ENCODE assay signal across 1 cellular context in the genomic region with DNA sequence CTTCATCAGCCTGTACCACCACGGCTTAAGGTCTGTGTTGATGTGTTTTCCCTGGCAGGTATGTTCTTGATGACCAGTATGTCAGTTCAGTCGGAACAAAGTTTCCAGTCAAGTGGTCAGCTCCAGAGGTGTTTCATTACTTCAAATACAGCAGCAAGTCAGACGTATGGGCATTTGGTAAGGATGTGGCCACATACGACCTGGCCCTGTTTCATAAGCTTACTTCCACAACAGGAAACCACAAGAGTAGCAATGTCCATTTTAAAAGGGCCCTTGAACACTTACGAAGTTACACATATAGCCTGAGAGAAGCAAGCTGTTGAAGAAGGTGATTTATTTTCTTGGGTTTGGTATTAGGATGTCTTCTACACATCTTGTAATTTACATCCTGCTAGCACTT.
TF ChIP-seq lines count a peak whose summit lies in the region.

No MANE protein-coding gene starts in this region.

TF ChIP-seq in K562, 482 proteins besides CTCF, POLR2A, EP300 and RAD21:
- TF ChIP-seq SREBF1 (IDR thresholded peaks at IDR 0.05; ENCODE audit: borderline replicate concordance, low read depth, low read length) (no peak), ZNF57 (CRISPR knock-in tag; IDR thresholded peaks at IDR 0.05) (no peak), ZNF124 (CRISPR knock-in tag; IDR thresholded peaks at IDR 0.05) (no peak), SMAD1 (IDR thresholded peaks at IDR 0.05; ENCODE audit: low read depth, low read length, partially characterized antibody) (no peak), PCBP2 (IDR thresholded peaks at IDR 0.05; ENCODE audit: low read depth, low read length, poor library complexity, severe bottlenecking) (no peak), SAFB (IDR thresholded peaks at IDR 0.05; ENCODE audit: borderline replicate concordance, low read depth, low read length) (no peak), STAT5A (IDR thresholded peaks at IDR 0.05; ENCODE audit: borderline replicate concordance, low read length) (no peak), ZC3H11A (IDR thresholded peaks at IDR 0.05; ENCODE audit: low read depth, low read length) (no peak), ELF1 (tag; IDR thresholded peaks at IDR 0.05) (no peak), MTA3 (IDR thresholded peaks at IDR 0.05; ENCODE audit: borderline replicate concordance) (no peak), ZNF436 (CRISPR knock-in tag; IDR thresholded peaks at IDR 0.05) (no peak), KLF16 (IDR thresholded peaks at IDR 0.05) (no peak), CBX5 (IDR thresholded peaks at IDR 0.05; ENCODE audit: borderline replicate concordance, low read depth) (no peak), SMARCB1 (IDR thresholded peaks at IDR 0.05; ENCODE audit: insufficient read length, low read depth) (no peak), ZFP36 (IDR thresholded peaks at IDR 0.05; ENCODE audit: low read depth, low read length, partially characterized antibody) (no peak)
- TF ChIP-seq, protein P1, sequence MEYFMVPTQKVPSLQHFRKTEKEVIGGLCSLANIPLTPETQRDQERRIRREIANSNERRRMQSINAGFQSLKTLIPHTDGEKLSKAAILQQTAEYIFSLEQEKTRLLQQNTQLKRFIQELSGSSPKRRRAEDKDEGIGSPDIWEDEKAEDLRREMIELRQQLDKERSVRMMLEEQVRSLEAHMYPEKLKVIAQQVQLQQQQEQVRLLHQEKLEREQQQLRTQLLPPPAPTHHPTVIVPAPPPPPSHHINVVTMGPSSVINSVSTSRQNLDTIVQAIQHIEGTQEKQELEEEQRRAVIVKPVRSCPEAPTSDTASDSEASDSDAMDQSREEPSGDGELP (CRISPR knock-in tag; IDR thresholded peaks at IDR 0.05; ENCODE audit: borderline replicate concordance) = no peak
- TF ChIP-seq, protein P2, sequence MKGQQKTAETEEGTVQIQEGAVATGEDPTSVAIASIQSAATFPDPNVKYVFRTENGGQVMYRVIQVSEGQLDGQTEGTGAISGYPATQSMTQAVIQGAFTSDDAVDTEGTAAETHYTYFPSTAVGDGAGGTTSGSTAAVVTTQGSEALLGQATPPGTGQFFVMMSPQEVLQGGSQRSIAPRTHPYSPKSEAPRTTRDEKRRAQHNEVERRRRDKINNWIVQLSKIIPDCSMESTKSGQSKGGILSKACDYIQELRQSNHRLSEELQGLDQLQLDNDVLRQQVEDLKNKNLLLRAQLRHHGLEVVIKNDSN (CRISPR knock-in tag; IDR thresholded peaks at IDR 0.05) = no peak
- TF ChIP-seq, protein P3, sequence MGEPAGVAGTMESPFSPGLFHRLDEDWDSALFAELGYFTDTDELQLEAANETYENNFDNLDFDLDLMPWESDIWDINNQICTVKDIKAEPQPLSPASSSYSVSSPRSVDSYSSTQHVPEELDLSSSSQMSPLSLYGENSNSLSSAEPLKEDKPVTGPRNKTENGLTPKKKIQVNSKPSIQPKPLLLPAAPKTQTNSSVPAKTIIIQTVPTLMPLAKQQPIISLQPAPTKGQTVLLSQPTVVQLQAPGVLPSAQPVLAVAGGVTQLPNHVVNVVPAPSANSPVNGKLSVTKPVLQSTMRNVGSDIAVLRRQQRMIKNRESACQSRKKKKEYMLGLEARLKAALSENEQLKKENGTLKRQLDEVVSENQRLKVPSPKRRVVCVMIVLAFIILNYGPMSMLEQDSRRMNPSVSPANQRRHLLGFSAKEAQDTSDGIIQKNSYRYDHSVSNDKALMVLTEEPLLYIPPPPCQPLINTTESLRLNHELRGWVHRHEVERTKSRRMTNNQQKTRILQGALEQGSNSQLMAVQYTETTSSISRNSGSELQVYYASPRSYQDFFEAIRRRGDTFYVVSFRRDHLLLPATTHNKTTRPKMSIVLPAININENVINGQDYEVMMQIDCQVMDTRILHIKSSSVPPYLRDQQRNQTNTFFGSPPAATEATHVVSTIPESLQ (CRISPR knock-in tag; IDR thresholded peaks at IDR 0.05) = no peak
